Comparison of ENCODE assay signal across 22 cellular contexts in the genomic region with DNA sequence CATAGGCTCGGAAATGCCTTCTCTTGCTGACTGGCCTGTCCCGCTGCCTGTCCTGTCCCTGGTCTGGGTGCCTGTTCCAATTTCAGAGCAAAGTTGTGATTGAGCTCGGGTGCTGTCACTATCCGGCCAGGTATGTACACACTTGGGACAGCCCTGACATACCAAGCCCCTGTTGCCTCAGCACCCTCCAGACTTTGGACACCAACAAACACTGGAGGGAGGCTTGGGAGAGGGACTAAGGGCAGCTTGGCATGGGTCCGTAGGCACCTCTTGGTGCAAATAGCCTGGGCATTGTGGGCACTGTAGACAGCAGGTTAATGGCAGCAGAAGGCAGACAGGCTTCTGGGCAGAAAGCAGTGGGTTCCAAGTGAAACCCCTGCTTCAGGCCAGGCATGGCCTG.
DNase-seq lines count a peak whose midpoint lies in the region; ATAC-seq, FAIRE-seq and TF ChIP-seq lines count a peak whose summit lies in the region.
"Had no signal": no experiment of that assay in that cellular context is flagged by ENCODE, and none has a peak within 500 bp of the region (broad histone marks: within the 10 kb centered on the region; RNA-seq: fewer than 3 reads in every experiment).

No MANE protein-coding gene starts in this region.

- H4K20me1 ChIP-seq in HepG2 (ENCODE audit: insufficient read depth, low read length), result no peaks in the 10 kb centered on the region
- H4K20me1 ChIP-seq: BLaER1 treated with 17β-estradiol and CSF1 and Interleukin-3, amounts not matched to agents 10 nM and 100 nM had no signal

- peak overlapping the region; percentile 12 for H3K18ac ChIP-seq in neuronal stem cell (ENCODE audit: low read length)

- H3K4me2 ChIP-seq in HepG2 (ENCODE audit: low read depth, low read length) (peak overlapping the region; percentile 20), neuronal stem cell (ENCODE audit: insufficient read depth, low read length, poor library complexity, severe bottlenecking) (no peak overlapping the region)
- H3K4me2 ChIP-seq: A549; BLaER1 treated with 17β-estradiol and CSF1 and Interleukin-3, amounts not matched to agents 10 nM and 100 nM had no signal

- intact Hi-C loops in HepG2 (cut with micrococcal nuclease; ENCODE audit: unreplicated experiment), result no loop called here
- intact Hi-C loops in right lobe of liver (cut with DNase I), result no loop called here

- H3K9ac ChIP-seq in HepG2 (ENCODE audit: insufficient read depth, low read depth, low read length) (no peak overlapping the region), neuronal stem cell (ENCODE audit: low read depth, low read length, poor library complexity) (no peak overlapping the region)
- H3K9ac ChIP-seq: BLaER1 treated with 17β-estradiol and CSF1 and Interleukin-3, amounts not matched to agents 10 nM and 100 nM had no signal

- no peaks in the 10 kb centered on the region for H3K79me1 ChIP-seq in neuronal stem cell (ENCODE audit: low read depth, low read length)

- no peak for TF ChIP-seq RAD21 in HepG2 (CRISPR knock-in tag; IDR thresholded peaks at IDR 0.05)

- H4K91ac ChIP-seq in neuronal stem cell (ENCODE audit: low read depth, low read length, poor library complexity), result no peak overlapping the region

- POLR2A ChIA-PET in HepG2 (lab: Yijun Ruan, JAX), result no interaction called here

- no peak overlapping the region for H2BK12ac ChIP-seq in neuronal stem cell (ENCODE audit: low read length)

- H3K79me2 ChIP-seq in HepG2 (ENCODE audit: insufficient read depth, low read length), result no peaks in the 10 kb centered on the region

- H3K27me3 ChIP-seq in HepG2 (ENCODE audit: control insufficient read depth in 1 of 2, insufficient read depth in 2 of 2, low read length in 2 of 2) (no peaks in the 10 kb centered on the region; a peak in 1 of 5 replicates), right lobe of liver (no peaks in the 10 kb centered on the region), neuronal stem cell (ENCODE audit: control insufficient read depth in 3 of 3, insufficient read depth in 3 of 3, low read depth in 1 of 3, low read length in 3 of 3) (no peaks in the 10 kb centered on the region)
- H3K27me3 ChIP-seq: BLaER1 treated with 17β-estradiol and CSF1 and Interleukin-3, amounts not matched to agents 10 nM and 100 nM had no signal

- ATAC-seq in HepG2, result peak; percentile 90
- ATAC-seq in right lobe of liver, result no peak
- peak; percentile 46 for ATAC-seq in stimulated activated effector memory CD8-positive, alpha-beta T cell treated with anti-CD3 and anti-CD28 coated beads, Interleukin-12 subunit alpha, Interleukin-12 subunit beta, amount 100 ng/mL, for 72 hours
- ATAC-seq: A549; CD8-positive, alpha-beta T cell had no signal

- 0% methylated on average over 1 of the region's 5 CpGs for WGBS in HepG2 (ENCODE audit: low lambda C conversion rate)
- no CpG with 5 or more reads among the region's 5 CpGs for WGBS in right lobe of liver (ENCODE audit: insufficient coverage, low coverage, low lambda C conversion rate, missing lambda C conversion rate)
- no CpG with 5 or more reads among the region's 5 CpGs for WGBS in neuronal stem cell (ENCODE audit: extremely low coverage in 2 of 2, insufficient read length in 2 of 2, insufficient replicate concordance in 1 of 2), 2 donors

- no peak overlapping the region for H3K27ac Mint-ChIP-seq in stimulated activated effector memory CD8-positive, alpha-beta T cell treated with anti-CD3 and anti-CD28 coated beads, Interleukin-12 subunit alpha, Interleukin-12 subunit beta, amount 100 ng/mL, for 72 hours
- H3K27ac Mint-ChIP-seq: B cell; CD4-positive, alpha-beta T cell; CD8-positive, alpha-beta T cell had no signal

- no peak overlapping the region for H4K8ac ChIP-seq in neuronal stem cell (ENCODE audit: low read depth, low read length)

- in situ Hi-C loops in HepG2 (cut with HindIII; ENCODE audit: extremely low pct_ligation_motif_present, low pct_unique_long_range_greater_than_20kb), result no loop called here

- no peak overlapping the region for H2AFZ ChIP-seq in HepG2 (ENCODE audit: low read length)
- no peak overlapping the region for H2AFZ ChIP-seq in neuronal stem cell (ENCODE audit: low read length)

- no peak overlapping the region for H2BK120ac ChIP-seq in neuronal stem cell (ENCODE audit: low read depth, low read length)

- H3K36me3 Mint-ChIP-seq in stimulated activated effector memory CD8-positive, alpha-beta T cell treated with anti-CD3 and anti-CD28 coated beads, Interleukin-12 subunit alpha, Interleukin-12 subunit beta, amount 100 ng/mL, for 72 hours, result no peaks in the 10 kb centered on the region
- H3K36me3 Mint-ChIP-seq: CD8-positive, alpha-beta T cell had no signal

- peak; percentile 43 for DNase-seq in HepG2 (ENCODE audit: low spot score)
- DNase-seq in right lobe of liver, result no peak
- DNase-seq in neuronal stem cell (ENCODE audit: low spot score), result no peak
- DNase-seq in stimulated activated effector memory CD8-positive, alpha-beta T cell treated with anti-CD3 and anti-CD28 coated beads, Interleukin-12 subunit alpha, Interleukin-12 subunit beta, amount 100 ng/mL, for 72 hours (ENCODE audit: low spot score in 2 of 2), result no peak
- no peak for DNase-seq in effector CD8-positive, alpha-beta T cell (lab: John Stamatoyannopoulos, UW)
- DNase-seq in NCI-H2196 treated with DMSO at 0.1 percent for 48 hours (lab: John Stamatoyannopoulos, UW; ENCODE audit: unreplicated experiment), result no peak
- DNase-seq in NOMO-1 treated with DMSO at 0.1 percent for 48 hours (lab: John Stamatoyannopoulos, UW; ENCODE audit: unreplicated experiment), result no peak
- DNase-seq: AML-193; Caco-2; Calu3; CD4-positive, alpha-beta T cell; CD8-positive, alpha-beta T cell; DMS79 treated with DMSO at 0.1 percent for 48 hours; GF-D8 had no signal

- no peak overlapping the region for H3K27ac ChIP-seq in HepG2 (ENCODE audit: extremely low read length, insufficient read depth, low read length)
- H3K27ac ChIP-seq in right lobe of liver, result no peak overlapping the region
- H3K27ac ChIP-seq in neuronal stem cell (replicated peaks; ENCODE audit: low read length), result no peak overlapping the region
- H3K27ac ChIP-seq: 22Rv1; A549; BLaER1 treated with 17β-estradiol and CSF1 and Interleukin-3, amounts not matched to agents 10 nM and 100 nM; C4-2B had no signal

- BruUV-seq in HepG2 (replicated peaks; lab: Mats Ljungman, UMichigan), result no TSS peak

- peak overlapping the region; percentile 2 for H2AK5ac ChIP-seq in neuronal stem cell (ENCODE audit: low read depth, low read length)

- no peak overlapping the region for H3K4ac ChIP-seq in neuronal stem cell (ENCODE audit: low read length)

- peaks cover 8% of the 10 kb centered on the region for H3K9me3 Mint-ChIP-seq in stimulated activated effector memory CD8-positive, alpha-beta T cell treated with anti-CD3 and anti-CD28 coated beads, Interleukin-12 subunit alpha, Interleukin-12 subunit beta, amount 100 ng/mL, for 72 hours
- H3K9me3 Mint-ChIP-seq: CD8-positive, alpha-beta T cell had no signal

- TF ChIP-seq CTCF in HepG2 (CRISPR knock-in tag; IDR thresholded peaks at IDR 0.05), result no peak
- no peak for TF ChIP-seq CTCF in right lobe of liver (IDR thresholded peaks at IDR 0.05)

- no peaks in the 10 kb centered on the region for H3K4me1 Mint-ChIP-seq in stimulated activated effector memory CD8-positive, alpha-beta T cell treated with anti-CD3 and anti-CD28 coated beads, Interleukin-12 subunit alpha, Interleukin-12 subunit beta, amount 100 ng/mL, for 72 hours
- H3K4me1 Mint-ChIP-seq: B cell had no signal

- no peak overlapping the region for H3K23ac ChIP-seq in neuronal stem cell (ENCODE audit: low read depth, low read length, poor library complexity)

- no peak for TF ChIP-seq POLR2A in HepG2 (IDR thresholded peaks at IDR 0.05; ENCODE audit: insufficient read depth in 1 of 2, low read depth in 2 of 2, low read length in 2 of 2)
- TF ChIP-seq POLR2A in right lobe of liver (IDR thresholded peaks at IDR 0.05), result no peak

- H3K36me3 ChIP-seq in HepG2 (replicated peaks in 1 of 2; ENCODE audit: control insufficient read depth in 1 of 2, insufficient read depth in 2 of 2, low read length in 2 of 2), result no peaks in the 10 kb centered on the region
- H3K36me3 ChIP-seq in right lobe of liver, result no peaks in the 10 kb centered on the region
- no peaks in the 10 kb centered on the region for H3K36me3 ChIP-seq in neuronal stem cell (replicated peaks in 1 of 2; ENCODE audit: control insufficient read depth in 2 of 2, insufficient read depth in 2 of 2, low read length in 2 of 2)

- no peak overlapping the region for H3K14ac ChIP-seq in neuronal stem cell (ENCODE audit: low read length)

- H3K9me3 ChIP-seq in HepG2 (ENCODE audit: low read length) (peaks cover 11% of the 10 kb centered on the region), right lobe of liver (no peaks in the 10 kb centered on the region), neuronal stem cell (replicated peaks in 1 of 2; ENCODE audit: control insufficient read depth in 2 of 2, insufficient read depth in 1 of 2, low read depth in 1 of 2, low read length in 2 of 2) (peaks cover 4 to 16% of the 10 kb centered on the region in 2 donors)
- H3K9me3 ChIP-seq: A549 had no signal

- no peak for FAIRE-seq in HepG2 (lab: Jason Lieb, UNC)
- FAIRE-seq: A549, D721Med, G401.6, GM12891 had no signal

- H2BK15ac ChIP-seq in neuronal stem cell (ENCODE audit: low read length), result no peak overlapping the region

- TF ChIP-seq EP300 in HepG2 (IDR thresholded peaks at IDR 0.05; ENCODE audit: low read depth in 2 of 2, low read length in 2 of 2) (no peak), HepG2 (CRISPR knock-in tag; IDR thresholded peaks at IDR 0.05; ENCODE audit: borderline replicate concordance) (no peak)

- H3K4me1 ChIP-seq in HepG2 (ENCODE audit: insufficient read depth, low read length) (peaks cover 8% of the 10 kb centered on the region), right lobe of liver (no peaks in the 10 kb centered on the region), neuronal stem cell (ENCODE audit: control insufficient read depth in 2 of 2, insufficient read depth in 1 of 2, low read depth in 1 of 2, low read length in 2 of 2) (peaks cover 0 to 4% of the 10 kb centered on the region in 2 donors)
- H3K4me1 ChIP-seq: A549; BLaER1 treated with 17β-estradiol and CSF1 and Interleukin-3, amounts not matched to agents 10 nM and 100 nM had no signal

- H3K4me3 ChIP-seq in HepG2 (replicated peaks in 1 of 3; ENCODE audit: insufficient read depth in 1 of 3, low read depth in 2 of 3, low read length in 3 of 3), result peak overlapping the region in 1 of 3 experiments; percentile 14; a peak in 1 of 6 replicates
- H3K4me3 ChIP-seq in right lobe of liver, result no peak overlapping the region
- peak overlapping the region in 1 of 2 donors; percentile 7 for H3K4me3 ChIP-seq in neuronal stem cell (ENCODE audit: low read length in 2 of 2)
- H3K4me3 ChIP-seq: A549; BLaER1 treated with 17β-estradiol and CSF1 and Interleukin-3, amounts not matched to agents 10 nM and 100 nM had no signal

- no peak overlapping the region for H3K4me3 Mint-ChIP-seq in stimulated activated effector memory CD8-positive, alpha-beta T cell treated with anti-CD3 and anti-CD28 coated beads, Interleukin-12 subunit alpha, Interleukin-12 subunit beta, amount 100 ng/mL, for 72 hours
- H3K4me3 Mint-ChIP-seq: B cell; CD4-positive, alpha-beta T cell; CD8-positive, alpha-beta T cell had no signal

- H2BK5ac ChIP-seq in neuronal stem cell (ENCODE audit: low read length), result no peak overlapping the region

- CTCF ChIA-PET in HepG2 (lab: Yijun Ruan, JAX; ENCODE audit: low intra/inter-chr PET ratio, low total read pairs), result no interaction called here

Comparison
In these comparisons a context has a peak if more than half of its experiments do, and no peak if none do; other contexts are left out.
1. ATAC-seq: peak in HepG2 (single experiment) and stimulated activated effector memory CD8-positive, alpha-beta T cell treated with anti-CD3 and anti-CD28 coated beads, Interleukin-12 subunit alpha, Interleukin-12 subunit beta, amount 100 ng/mL, for 72 hours (single experiment); none in right lobe of liver (0 of 4).